ENCODE assay signal across 22 cellular contexts in the genomic region with DNA sequence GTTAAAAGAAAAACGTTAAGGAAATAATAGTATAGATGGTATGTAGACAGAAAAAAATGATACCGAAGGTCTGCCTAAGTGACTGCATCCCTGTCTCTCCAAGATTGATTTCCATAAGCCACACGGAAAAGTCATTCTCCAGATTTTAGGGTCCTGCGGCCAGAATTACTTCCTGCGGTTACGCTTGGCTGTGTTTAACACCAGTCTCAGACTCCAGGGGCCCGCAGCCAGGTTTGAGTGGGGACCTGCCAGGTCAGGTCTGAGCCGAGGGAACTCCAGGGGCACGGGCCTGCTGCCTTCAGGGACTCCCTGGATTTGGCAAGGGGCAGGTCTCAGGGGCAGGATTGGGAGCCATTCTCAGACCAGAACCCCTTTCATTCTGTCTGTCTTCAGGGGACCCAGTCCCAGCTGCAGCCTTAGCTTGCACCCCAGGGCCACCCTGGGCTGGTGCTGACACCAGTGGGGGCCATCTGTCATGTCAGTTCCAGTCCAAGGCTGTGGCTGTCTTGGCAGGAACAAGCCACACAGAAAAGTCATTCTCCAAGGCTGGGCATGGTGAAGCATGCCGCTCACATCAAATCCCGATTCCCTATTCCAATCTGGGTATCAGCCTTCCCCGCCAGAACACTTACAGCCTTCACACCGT. TPM values are rescaled to one million over a fixed set of nuclear protein-coding genes. Genes with fewer than 3 reads are reported as not detected.
A peak's percentile ranks its signal among the peaks of the same experiment; 100 is the strongest.
DNase-seq lines count a peak whose midpoint lies in the region; ATAC-seq and TF ChIP-seq lines count a peak whose summit lies in the region.
"Had no signal": no experiment of that assay in that cellular context is flagged by ENCODE, and none has a peak within 500 bp of the region (broad histone marks: within the 10 kb centered on the region; RNA-seq: fewer than 3 reads in every experiment).

No MANE protein-coding gene starts in this region.

- peaks cover 20% of the 10 kb centered on the region for H3K36me3 Mint-ChIP-seq in mesothelial cell of epicardium

- 84 to 88% methylated on average over 13 of the region's 13 CpGs for WGBS in tibial nerve, 2 donors

- intact Hi-C loops in vagina (cut with DNase I), result no loop called here

- H3K4me3 ChIP-seq in tibial nerve (no peak overlapping the region), vagina (no peak overlapping the region)
- H3K4me3 ChIP-seq: cardiac muscle cell, esophagus squamous epithelium, skin epidermis, tibial artery had no signal

- peaks cover 13% of the 10 kb centered on the region for H3K4me1 Mint-ChIP-seq in mesothelial cell of epicardium
- H3K4me1 Mint-ChIP-seq: activated CD4-positive, alpha-beta T cell treated with anti-CD3 and anti-CD28 coated beads, Interleukin-2, amount 10 ng/mL, durations not matched to agents 7 days and 5 days; activated naive CD4-positive, alpha-beta T cell treated with anti-CD3 and anti-CD28 coated beads, Interleukin-2, amount 50 U/mL, for 24 hours; stimulated activated naive CD8-positive, alpha-beta T cell treated with anti-CD3 and anti-CD28 coated beads, Interleukin-15, amount 100 ng/mL, for 72 hours had no signal

- H3K4me1 ChIP-seq in tibial nerve, result peaks cover 0 to 7% (median 2%) of the 10 kb centered on the region in 4 donors
- H3K4me1 ChIP-seq in vagina, result peaks cover 13% of the 10 kb centered on the region

- H3K9me3 ChIP-seq in tibial nerve, result no peaks in the 10 kb centered on the region
- no peaks in the 10 kb centered on the region for H3K9me3 ChIP-seq in vagina
- H3K9me3 ChIP-seq: esophagus squamous epithelium, neutrophil, tibial artery had no signal

- no peak for TF ChIP-seq CTCF in mesothelial cell of epicardium (IDR thresholded peaks at IDR 0.05; ENCODE audit: unreplicated experiment)
- no peak for TF ChIP-seq CTCF in tibial nerve (IDR thresholded peaks at IDR 0.05)
- TF ChIP-seq CTCF in vagina (IDR thresholded peaks at IDR 0.05), result no peak

- H3K27ac Mint-ChIP-seq in mesothelial cell of epicardium, result peak overlapping the region; percentile 68
- H3K27ac Mint-ChIP-seq: activated CD4-positive, alpha-beta T cell treated with anti-CD3 and anti-CD28 coated beads, Interleukin-2, amount 10 ng/mL, durations not matched to agents 7 days and 5 days; activated naive CD4-positive, alpha-beta T cell treated with anti-CD3 and anti-CD28 coated beads, Interleukin-2, amount 50 U/mL, for 24 hours; activated T-cell treated with anti-CD3 and anti-CD28 coated beads, Interleukin-2, amount 50 U/mL, for 72 hours; stimulated activated naive CD8-positive, alpha-beta T cell treated with anti-CD3 and anti-CD28 coated beads, Interleukin-15, amount 100 ng/mL, for 72 hours had no signal

- no peak for ATAC-seq in HG03469 (IDR thresholded peaks at IDR 0.05; ENCODE audit: unreplicated experiment)
- ATAC-seq: activated T-cell treated with anti-CD3 and anti-CD28 coated beads, Interleukin-2, amount 50 U/mL, for 72 hours; stimulated activated naive CD8-positive, alpha-beta T cell treated with anti-CD3 and anti-CD28 coated beads, Interleukin-15, amount 100 ng/mL, for 72 hours had no signal

- TF ChIP-seq POLR2A in tibial nerve (IDR thresholded peaks at IDR 0.05), result no peak
- no peak for TF ChIP-seq POLR2A in vagina (IDR thresholded peaks at IDR 0.05)

- TF ChIP-seq EP300 in tibial nerve (IDR thresholded peaks at IDR 0.05), result no peak

- H3K4me3 Mint-ChIP-seq in mesothelial cell of epicardium, result no peak overlapping the region
- H3K4me3 Mint-ChIP-seq: activated CD4-positive, alpha-beta T cell treated with anti-CD3 and anti-CD28 coated beads, Interleukin-2, amount 10 ng/mL, durations not matched to agents 7 days and 5 days; activated naive CD4-positive, alpha-beta T cell treated with anti-CD3 and anti-CD28 coated beads, Interleukin-2, amount 50 U/mL, for 24 hours; activated T-cell treated with anti-CD3 and anti-CD28 coated beads, Interleukin-2, amount 50 U/mL, for 72 hours; stimulated activated naive CD8-positive, alpha-beta T cell treated with anti-CD3 and anti-CD28 coated beads, Interleukin-15, amount 100 ng/mL, for 72 hours had no signal

- H3K27me3 ChIP-seq in tibial nerve, result no peaks in the 10 kb centered on the region
- no peaks in the 10 kb centered on the region for H3K27me3 ChIP-seq in vagina
- H3K27me3 ChIP-seq: cardiac muscle cell, esophagus squamous epithelium, neutrophil, tibial artery had no signal

- H3K36me3 ChIP-seq in tibial nerve, result peaks cover 3 to 62% (median 6%) of the 10 kb centered on the region in 3 donors
- H3K36me3 ChIP-seq in vagina, result peaks cover 0 to 20% of the 10 kb centered on the region in 2 donors

- DNase-seq in NCI-H446 treated with DMSO at 0.1 percent for 48 hours (lab: John Stamatoyannopoulos, UW) (peak; percentile 6), cerebellar cortex (ENCODE audit: low spot score) (peak; percentile 79), mesothelial cell of epicardium (ENCODE audit: low spot score in 2 of 2, unreplicated experiment in 2 of 2) (no peak), tibial nerve (ENCODE audit: low spot score in 2 of 2) (no peak), vagina (ENCODE audit: extremely low spot score in 2 of 2) (no peak), NCI-H2081 (lab: John Stamatoyannopoulos, UW) (no peak)
- DNase-seq: activated CD4-positive, alpha-beta T cell treated with anti-CD3 and anti-CD28 coated beads, Interleukin-2, amount 10 ng/mL, durations not matched to agents 7 days and 5 days; activated T-cell treated with anti-CD3 and anti-CD28 coated beads, Interleukin-2, amount 50 U/mL, for 72 hours; esophagus squamous epithelium; foreskin melanocyte; KG1; mammary epithelial cell; MM.1S; NCI-H1417; stimulated activated naive CD8-positive, alpha-beta T cell treated with anti-CD3 and anti-CD28 coated beads, Interleukin-15, amount 100 ng/mL, for 72 hours; T-helper 2 cell; tibial artery had no signal

- no peaks in the 10 kb centered on the region for H3K9me3 Mint-ChIP-seq in mesothelial cell of epicardium
- H3K9me3 Mint-ChIP-seq: activated CD4-positive, alpha-beta T cell treated with anti-CD3 and anti-CD28 coated beads, Interleukin-2, amount 10 ng/mL, durations not matched to agents 7 days and 5 days; activated naive CD4-positive, alpha-beta T cell treated with anti-CD3 and anti-CD28 coated beads, Interleukin-2, amount 50 U/mL, for 24 hours; activated T-cell treated with anti-CD3 and anti-CD28 coated beads, Interleukin-2, amount 50 U/mL, for 72 hours; stimulated activated naive CD8-positive, alpha-beta T cell treated with anti-CD3 and anti-CD28 coated beads, Interleukin-15, amount 100 ng/mL, for 72 hours had no signal

- H3K27ac ChIP-seq in tibial nerve (no peak overlapping the region), vagina (no peak overlapping the region)
- H3K27ac ChIP-seq: cardiac muscle cell, tibial artery had no signal

- no peaks in the 10 kb centered on the region for H3K27me3 Mint-ChIP-seq in mesothelial cell of epicardium (ENCODE audit: low read depth)
- H3K27me3 Mint-ChIP-seq: activated CD4-positive, alpha-beta T cell treated with anti-CD3 and anti-CD28 coated beads, Interleukin-2, amount 10 ng/mL, durations not matched to agents 7 days and 5 days; activated naive CD4-positive, alpha-beta T cell treated with anti-CD3 and anti-CD28 coated beads, Interleukin-2, amount 50 U/mL, for 24 hours; stimulated activated naive CD8-positive, alpha-beta T cell treated with anti-CD3 and anti-CD28 coated beads, Interleukin-15, amount 100 ng/mL, for 72 hours had no signal

RNA-seq across cellular contexts. Expression of a gene that starts 39.0 kb away (rescaled TPM):
- total RNA-seq in mesothelial cell of epicardium (13.8 to 21.2 TPM (median 17.8 TPM) in 3 replicates), tibial nerve (100 to 1,000 TPM in 1 of 4 donors, 10 to 100 TPM in 3; 38.7 to 108 (median 53.2) TPM), vagina (45.9 TPM)

RNA-seq across cellular contexts. Expression of a gene that starts 40.5 kb away (rescaled TPM):
- total RNA-seq in mesothelial cell of epicardium (78.5 to 88.6 TPM (median 81.3 TPM) in 3 replicates), tibial nerve (100 to 1,000 TPM in 2 of 4 donors, 10 to 100 TPM in 2; 66.6 to 244 (median 107) TPM), vagina (94.3 TPM)

Comparison
In these comparisons a context has a peak if more than half of its experiments do, and no peak if none do; other contexts are left out.
1. DNase-seq: peak in NCI-H446 treated with DMSO at 0.1 percent for 48 hours (single experiment) and cerebellar cortex (single experiment); none in mesothelial cell of epicardium (0 of 2), tibial nerve (0 of 2), vagina (0 of 2) and NCI-H2081 (0 of 2).